Comparison of ENCODE assay signal across 9 cellular contexts in genomic region chr6:40192516-40192915, GRCh38.
"Had no signal": no experiment of that assay in that cellular context is flagged by ENCODE, and none has a peak within 500 bp of the region (broad histone marks: within the 10 kb centered on the region; RNA-seq: fewer than 3 reads in every experiment).

No MANE protein-coding gene starts in this region.

- H3K4me1 Mint-ChIP-seq: IgD-negative memory B cell had no signal

- ATAC-seq: HCT116, HepG2 had no signal

- DNase-seq: GM23248, GOT3, H7, HFFc6 had no signal

- H3K27ac Mint-ChIP-seq: HFFc6, IgD-negative memory B cell had no signal

- H3K4me1 ChIP-seq: HAP-1 had no signal

- H3K27ac ChIP-seq: GM23248, HL-60 had no signal

- H3K36me3 ChIP-seq: HAP-1 had no signal

- H3K9ac ChIP-seq: GM23248 had no signal

- H3K4me3 Mint-ChIP-seq: HFFc6 had no signal

- H3K9me3 ChIP-seq: HAP-1 had no signal

- H3K36me3 Mint-ChIP-seq: IgD-negative memory B cell had no signal

- H3K4me3 ChIP-seq: GM23248, HAP-1 had no signal
